Comparison of ENCODE assay signal across 8 cellular contexts in the genomic region with DNA sequence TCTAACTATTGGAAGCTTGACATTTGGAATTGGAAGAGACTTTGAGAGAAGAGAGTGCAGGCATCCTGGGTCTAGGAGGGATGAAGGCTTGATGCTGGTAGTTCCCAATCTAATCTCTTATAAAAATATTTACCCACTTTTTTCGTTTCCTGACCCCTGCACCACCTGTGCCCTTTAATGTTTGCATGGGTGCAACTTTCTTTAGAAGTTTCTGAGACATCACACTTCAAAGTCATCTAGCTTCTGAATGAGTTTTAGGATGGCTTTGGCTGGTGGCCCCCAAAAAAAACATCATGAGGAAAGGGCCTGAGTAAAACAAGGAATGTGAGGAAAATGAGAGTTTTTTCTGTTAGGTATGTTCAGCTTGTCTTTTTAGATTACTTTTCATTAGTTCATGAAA. TPM values are rescaled to one million over a fixed set of nuclear protein-coding genes. Genes with fewer than 3 reads are reported as not detected.
DNase-seq lines count a peak whose midpoint lies in the region; ATAC-seq, FAIRE-seq and TF ChIP-seq lines count a peak whose summit lies in the region.

No MANE protein-coding gene starts in this region.

- H3K36me3 ChIP-seq in HUES6 (ENCODE audit: control insufficient read depth, insufficient read depth, low read length) = peaks cover 35% of the 10 kb centered on the region
- H3K36me3 ChIP-seq in bronchial epithelial cell (ENCODE audit: control insufficient read depth, insufficient read depth, low read length) = peaks cover 2% of the 10 kb centered on the region
- no peaks in the 10 kb centered on the region for H3K36me3 ChIP-seq in mucosa of descending colon (ENCODE audit: low read depth)

- ATAC-seq in mucosa of descending colon (no peak), GM21528 (IDR thresholded peaks at IDR 0.05; ENCODE audit: low FRiP score, unreplicated experiment) (no peak)

- peak overlapping the region; percentile 86 for H3K27ac ChIP-seq in 22Rv1
- H3K27ac ChIP-seq in HUES6 (ENCODE audit: low read depth, low read length) = no peak overlapping the region

- H3K27me3 ChIP-seq in HUES6 (ENCODE audit: control insufficient read depth, insufficient read depth, low read length) (no peaks in the 10 kb centered on the region), bronchial epithelial cell (ENCODE audit: control insufficient read depth, insufficient read depth, low read length) (no peaks in the 10 kb centered on the region)

- peak overlapping the region; percentile 94 for H3K4me3 ChIP-seq in HUES6 (ENCODE audit: low read depth, low read length)
- H3K4me3 ChIP-seq in bronchial epithelial cell (ENCODE audit: low read depth, low read length) = peak overlapping the region; percentile 85
- peak overlapping the region; percentile 96 for H3K4me3 ChIP-seq in mucosa of descending colon

- DNase-seq in bronchial epithelial cell (ENCODE audit: low read depth) (no peak), mucosa of descending colon (no peak), NCI-H446 treated with DMSO at 0.1 percent for 48 hours (lab: John Stamatoyannopoulos, UW) (no peak), SHP77 (lab: John Stamatoyannopoulos, UW) (no peak), GM19239 (ENCODE audit: insufficient read length, low spot score) (no peak)

- peaks cover 8% of the 10 kb centered on the region; the same call in 1 of the 2 replicates for H3K4me1 ChIP-seq in HUES6 (ENCODE audit: control insufficient read depth, insufficient read depth, low read length)
- H3K4me1 ChIP-seq in mucosa of descending colon (ENCODE audit: low read depth) = peaks cover 11% of the 10 kb centered on the region

- intact Hi-C loops in mucosa of descending colon (cut with DNase I, micrococcal nuclease) = no loop called here

- TF ChIP-seq CTCF in 22Rv1 (IDR thresholded peaks at IDR 0.05) (no peak), bronchial epithelial cell (IDR thresholded peaks at IDR 0.05; ENCODE audit: insufficient read depth, low read length, severe bottlenecking) (no peak), mucosa of descending colon (IDR thresholded peaks at IDR 0.05) (no peak)

- H3K9ac ChIP-seq in HUES6 (ENCODE audit: low read length) = peak overlapping the region; percentile 97

- FAIRE-seq in bronchial epithelial cell (lab: Jason Lieb, UNC) = no peak
- no peak for FAIRE-seq in GM19239 (lab: Jason Lieb, UNC)

- H3K9me3 ChIP-seq in HUES6 (ENCODE audit: control insufficient read depth, insufficient read depth, low read depth, low read length) (no peaks in the 10 kb centered on the region), mucosa of descending colon (no peaks in the 10 kb centered on the region)

RNA-seq across cellular contexts. Expression of a gene that starts 1.1 kb away (rescaled TPM):
- total RNA-seq in bronchial epithelial cell (5.0 and 7.2 TPM in 2 replicates), mucosa of descending colon (10 to 100 TPM; 18.3 to 32.4 (median 20.6) TPM)
